1 cellular context compared by ENCODE assay signal in genomic region chr22:45910928-45911467, GRCh38.
TF ChIP-seq lines count a peak whose summit lies in the region.

No MANE protein-coding gene starts in this region.

TF ChIP-seq in A549, 52 proteins besides CTCF, POLR2A, EP300 and RAD21 (continued from another document):
- TF ChIP-seq REST (IDR thresholded peaks at IDR 0.05) (no peak), MAZ (IDR thresholded peaks at IDR 0.05; ENCODE audit: borderline replicate concordance, low read depth, low read length) (no peak), CHD4 (IDR thresholded peaks at IDR 0.05; ENCODE audit: borderline replicate concordance) (no peak), ATOH8 (CRISPR knock-in tag; IDR thresholded peaks at IDR 0.05; ENCODE audit: low read depth) (no peak), ZNF302 (CRISPR knock-in tag; IDR thresholded peaks at IDR 0.05) (no peak), JUN (IDR thresholded peaks at IDR 0.05) (no peak), TFCP2L1 (CRISPR knock-in tag; IDR thresholded peaks at IDR 0.05) (no peak), BCL3 (IDR thresholded peaks at IDR 0.05) (no peak), CBX8 (IDR thresholded peaks at IDR 0.05) (no peak), NFE2L2 (conservative IDR thresholded peaks at IDR 0.05; ENCODE audit: low read length) (no peak)
